In genomic region chr19:53156888-53157287, GRCh38 we compare ENCODE assay signal across 2 cellular contexts.
TF ChIP-seq lines count a peak whose summit lies in the region.

No MANE protein-coding gene starts in this region.

TF ChIP-seq in SK-N-SH, 30 proteins besides CTCF, POLR2A, EP300 and RAD21 (continued from another document):
- TF ChIP-seq ZBTB33 (IDR thresholded peaks at IDR 0.05; ENCODE audit: borderline replicate concordance, low read depth), result no peak
- TF ChIP-seq TCF12 (IDR thresholded peaks at IDR 0.05), result no peak
- no peak for TF ChIP-seq RCOR1 (IDR thresholded peaks at IDR 0.05; ENCODE audit: low read length)
- TF ChIP-seq FOSL2 (IDR thresholded peaks at IDR 0.05; ENCODE audit: borderline replicate concordance, low read depth), result no peak
- TF ChIP-seq POLR2AphosphoS5 (IDR thresholded peaks at IDR 0.05; ENCODE audit: low read depth, low read length), result no peak
- no peak for TF ChIP-seq MAX (IDR thresholded peaks at IDR 0.05; ENCODE audit: low read depth)
- no peak for TF ChIP-seq SIN3A (IDR thresholded peaks at IDR 0.05; ENCODE audit: borderline replicate concordance, low read depth, low read length)
- no peak for TF ChIP-seq ELF1 (IDR thresholded peaks at IDR 0.05)
- no peak for TF ChIP-seq NFIC (IDR thresholded peaks at IDR 0.05; ENCODE audit: borderline replicate concordance)
- TF ChIP-seq FOXM1 (IDR thresholded peaks at IDR 0.05; ENCODE audit: low read depth), result no peak
TF ChIP-seq in SK-N-SH: peak in this region for 0.

TF ChIP-seq in SK-N-SH treated with all-trans-retinoic acid at 6 μM for 48 hours, 23 proteins besides CTCF, POLR2A, EP300 and RAD21 (continued from another document):
- no peak for TF ChIP-seq CREB5 (CRISPR knock-in tag; IDR thresholded peaks at IDR 0.05; ENCODE audit: low read depth)
- no peak for TF ChIP-seq ESRRG (CRISPR knock-in tag; IDR thresholded peaks at IDR 0.05)
- no peak for TF ChIP-seq ARNTL (CRISPR knock-in tag; IDR thresholded peaks at IDR 0.05; ENCODE audit: borderline replicate concordance, low read depth)
- TF ChIP-seq CSRNP3 (CRISPR knock-in tag; IDR thresholded peaks at IDR 0.05), result no peak
